32 cellular contexts compared by ENCODE assay signal in genomic region chr3:42177801-42178150, GRCh38.
DNase-seq lines count a peak whose midpoint lies in the region; ATAC-seq and TF ChIP-seq lines count a peak whose summit lies in the region.
"Had no signal": no experiment of that assay in that cellular context is flagged by ENCODE, and none has a peak within 500 bp of the region (broad histone marks: within the 10 kb centered on the region; RNA-seq: fewer than 3 reads in every experiment).

No MANE protein-coding gene starts in this region.

- no peak for DNase-seq in CD4-positive, CD25-positive, alpha-beta regulatory T cell
- no peak for DNase-seq in Calu3
- DNase-seq in gastrocnemius medialis, result no peak
- no peak for DNase-seq in stimulated activated naive CD8-positive, alpha-beta T cell treated with anti-CD3 and anti-CD28 coated beads, Interleukin-15, amount 100 ng/mL, for 72 hours
- no peak for DNase-seq in NCI-H1105 treated with DMSO at 0.1 percent for 48 hours (lab: John Stamatoyannopoulos, UW)
- DNase-seq: activated CD8-positive, alpha-beta T cell treated with anti-CD3 and anti-CD28 coated beads, Interleukin-2, amount 10 ng/mL, durations not matched to agents 7 days and 5 days; activated naive CD8-positive, alpha-beta T cell treated with anti-CD3 and anti-CD28 coated beads for 36 hours; C1 segment of cervical spinal cord; central memory CD4-positive, alpha-beta T cell; COR-L47; foreskin melanocyte; hippocampal formation; IMR-90; left colon; NCI-H146; NCI-H2107; NCI-H345; pancreas; retina; SHP77 treated with DMSO at 0.1 percent for 48 hours; spleen; stimulated activated CD4-positive, alpha-beta T cell treated with anti-CD3 and anti-CD28 coated beads, Interleukin-2, amount 100 ng/mL, for 24 hours; upper lobe of right lung had no signal

- H3K4me1 Mint-ChIP-seq in CD4-positive, CD25-positive, alpha-beta regulatory T cell, result peaks cover 11 to 17% (median 15%) of the 10 kb centered on the region in 4 donors
- H3K4me1 Mint-ChIP-seq in Calu3 (ENCODE audit: low read depth, unreplicated experiment) (peaks cover 49% of the 10 kb centered on the region), brain (peaks cover 65% of the 10 kb centered on the region)
- H3K4me1 Mint-ChIP-seq in stimulated activated naive CD8-positive, alpha-beta T cell treated with anti-CD3 and anti-CD28 coated beads, Interleukin-15, amount 100 ng/mL, for 72 hours, result peaks cover 21% of the 10 kb centered on the region

- TF ChIP-seq CTCF in Calu3 (IDR thresholded peaks at IDR 0.05; ENCODE audit: unreplicated experiment), result no peak
- no peak for TF ChIP-seq CTCF in brain (conservative IDR thresholded peaks at IDR 0.05)
- no peak for TF ChIP-seq CTCF in gastrocnemius medialis (IDR thresholded peaks at IDR 0.05 in 4 of 5, conservative IDR thresholded peaks at IDR 0.05 in 1 of 5)

- no peak overlapping the region for H3K4me3 ChIP-seq in CD4-positive, CD25-positive, alpha-beta regulatory T cell (ENCODE audit: low read depth, low read length)
- H3K4me3 ChIP-seq in gastrocnemius medialis, result no peak overlapping the region
- H3K4me3 ChIP-seq: ascending aorta, esophagus muscularis mucosa, HAP-1, pancreas, spleen, upper lobe of right lung had no signal

- no peaks in the 10 kb centered on the region for H3K9me3 ChIP-seq in CD4-positive, CD25-positive, alpha-beta regulatory T cell (ENCODE audit: control insufficient read depth in 2 of 2, low read length in 2 of 2)
- no peaks in the 10 kb centered on the region for H3K9me3 ChIP-seq in gastrocnemius medialis
- H3K9me3 ChIP-seq: ascending aorta, esophagus muscularis mucosa, HAP-1, pancreas, spleen, upper lobe of right lung had no signal

- H3K4me3 Mint-ChIP-seq in CD4-positive, CD25-positive, alpha-beta regulatory T cell, result no peak overlapping the region
- peak overlapping the region; percentile 33 for H3K4me3 Mint-ChIP-seq in Calu3 (ENCODE audit: low read depth, unreplicated experiment)
- H3K4me3 Mint-ChIP-seq in brain, result no peak overlapping the region
- no peak overlapping the region for H3K4me3 Mint-ChIP-seq in stimulated activated naive CD8-positive, alpha-beta T cell treated with anti-CD3 and anti-CD28 coated beads, Interleukin-15, amount 100 ng/mL, for 72 hours
- H3K4me3 Mint-ChIP-seq: activated CD8-positive, alpha-beta T cell treated with anti-CD3 and anti-CD28 coated beads, Interleukin-2, amount 10 ng/mL, durations not matched to agents 7 days and 5 days; activated naive CD8-positive, alpha-beta T cell treated with anti-CD3 and anti-CD28 coated beads for 36 hours; activated T-helper 17 cell treated with anti-CD3 and anti-CD28 coated beads, Interleukin-2, amount 50 U/mL, for 72 hours; dendritic cell treated with granulocyte-macrophage colony-stimulating factor and Interleukin-4, amounts not matched to agents 40 ng/mL and 50 ng/mL, for 4 days; memory B cell; neural crest cell had no signal

- TF ChIP-seq POLR2A in gastrocnemius medialis (IDR thresholded peaks at IDR 0.05), result no peak

- intact Hi-C loops in Calu3 (cut with micrococcal nuclease; ENCODE audit: unreplicated experiment) (no loop called here), gastrocnemius medialis (cut with DNase I; ENCODE audit: low total_unique reads) (loop anchor here (5.0 kb wide), 1 partner anchor 155 kb away; no protein-coding TSS in a partner anchor)

- peaks cover 6% of the 10 kb centered on the region for H3K4me1 ChIP-seq in CD4-positive, CD25-positive, alpha-beta regulatory T cell (ENCODE audit: control insufficient read depth, insufficient read depth, low read length, poor library complexity, severe bottlenecking)
- peaks cover 58 to 66% of the 10 kb centered on the region in 2 donors for H3K4me1 ChIP-seq in gastrocnemius medialis

- H3K27me3 Mint-ChIP-seq in CD4-positive, CD25-positive, alpha-beta regulatory T cell, result no peaks in the 10 kb centered on the region
- H3K27me3 Mint-ChIP-seq in Calu3 (ENCODE audit: unreplicated experiment), result no peaks in the 10 kb centered on the region
- no peaks in the 10 kb centered on the region for H3K27me3 Mint-ChIP-seq in brain
- no peaks in the 10 kb centered on the region for H3K27me3 Mint-ChIP-seq in stimulated activated naive CD8-positive, alpha-beta T cell treated with anti-CD3 and anti-CD28 coated beads, Interleukin-15, amount 100 ng/mL, for 72 hours
- H3K27me3 Mint-ChIP-seq: activated naive CD8-positive, alpha-beta T cell treated with anti-CD3 and anti-CD28 coated beads for 36 hours; activated T-helper 17 cell treated with anti-CD3 and anti-CD28 coated beads, Interleukin-2, amount 50 U/mL, for 72 hours; dendritic cell treated with granulocyte-macrophage colony-stimulating factor and Interleukin-4, amounts not matched to agents 40 ng/mL and 50 ng/mL, for 4 days; memory B cell had no signal

- H3K27me3 ChIP-seq in CD4-positive, CD25-positive, alpha-beta regulatory T cell (ENCODE audit: control insufficient read depth, insufficient read depth, low read length), result no peaks in the 10 kb centered on the region
- no peaks in the 10 kb centered on the region for H3K27me3 ChIP-seq in gastrocnemius medialis
- H3K27me3 ChIP-seq: ascending aorta, esophagus muscularis mucosa, pancreas, spleen, upper lobe of right lung had no signal

- in situ Hi-C loops in gastrocnemius medialis (cut with MboI; ENCODE audit: low sequenced_read_pairs in 4 of 4), result loop anchor here in 2 of 4 donors (25.0 kb wide), 1 partner anchor 165 kb away; no protein-coding TSS in a partner anchor

- H3K36me3 ChIP-seq in CD4-positive, CD25-positive, alpha-beta regulatory T cell (ENCODE audit: control insufficient read depth, insufficient read depth, low read length), result peaks cover 4% of the 10 kb centered on the region
- H3K36me3 ChIP-seq in gastrocnemius medialis, result no peaks in the 10 kb centered on the region
- H3K36me3 ChIP-seq: HAP-1, pancreas had no signal

- H3K36me3 Mint-ChIP-seq in CD4-positive, CD25-positive, alpha-beta regulatory T cell, result peaks cover 17% of the 10 kb centered on the region
- H3K36me3 Mint-ChIP-seq in Calu3 (ENCODE audit: insufficient read depth, unreplicated experiment) (peaks cover 25% of the 10 kb centered on the region), brain (peaks cover 35% of the 10 kb centered on the region)

- H3K27ac ChIP-seq in CD4-positive, CD25-positive, alpha-beta regulatory T cell (ENCODE audit: insufficient read depth, low read length, poor library complexity, severe bottlenecking), result no peak overlapping the region
- H3K27ac ChIP-seq in gastrocnemius medialis, result peak overlapping the region; percentile 81 to 89 (median 86)
- H3K27ac ChIP-seq: spleen, upper lobe of right lung had no signal

- ATAC-seq in CD4-positive, CD25-positive, alpha-beta regulatory T cell (ENCODE audit: low read depth in 2 of 2), result no peak
- ATAC-seq in gastrocnemius medialis, result no peak
- ATAC-seq in stimulated activated naive CD8-positive, alpha-beta T cell treated with anti-CD3 and anti-CD28 coated beads, Interleukin-15, amount 100 ng/mL, for 72 hours, result no peak
- no peak for ATAC-seq in HG03520 (IDR thresholded peaks at IDR 0.05; ENCODE audit: unreplicated experiment)
- ATAC-seq: activated CD8-positive, alpha-beta T cell treated with anti-CD3 and anti-CD28 coated beads, Interleukin-2, amount 10 ng/mL, durations not matched to agents 7 days and 5 days; activated T-helper 17 cell treated with anti-CD3 and anti-CD28 coated beads, Interleukin-2, amount 50 U/mL, for 72 hours; left colon; pancreas; upper lobe of right lung had no signal

- H3K27ac Mint-ChIP-seq in CD4-positive, CD25-positive, alpha-beta regulatory T cell, result peak overlapping the region in 2 of 3 donors; percentile 30 to 57
- H3K27ac Mint-ChIP-seq in Calu3 (ENCODE audit: unreplicated experiment) (peak overlapping the region; percentile 87), brain (peak overlapping the region in 4 of 5 experiments; percentile 26 to 77 (median 68))
- H3K27ac Mint-ChIP-seq in stimulated activated naive CD8-positive, alpha-beta T cell treated with anti-CD3 and anti-CD28 coated beads, Interleukin-15, amount 100 ng/mL, for 72 hours, result no peak overlapping the region
- H3K27ac Mint-ChIP-seq: activated naive CD8-positive, alpha-beta T cell treated with anti-CD3 and anti-CD28 coated beads for 36 hours; activated T-helper 17 cell treated with anti-CD3 and anti-CD28 coated beads, Interleukin-2, amount 50 U/mL, for 72 hours; dendritic cell treated with granulocyte-macrophage colony-stimulating factor and Interleukin-4, amounts not matched to agents 40 ng/mL and 50 ng/mL, for 4 days; memory B cell had no signal

- CTCF ChIA-PET in Calu3 (lab: Charles Lee), result interaction anchor here (1.9 kb wide), 1 partner anchor 18 kb away, joined by 5 read pairs; no protein-coding TSS in a partner anchor

- H3K9me3 Mint-ChIP-seq in CD4-positive, CD25-positive, alpha-beta regulatory T cell, result no peaks in the 10 kb centered on the region
- H3K9me3 Mint-ChIP-seq in Calu3 (ENCODE audit: low read depth, unreplicated experiment) (no peaks in the 10 kb centered on the region), brain (no peaks in the 10 kb centered on the region)
- no peaks in the 10 kb centered on the region for H3K9me3 Mint-ChIP-seq in stimulated activated naive CD8-positive, alpha-beta T cell treated with anti-CD3 and anti-CD28 coated beads, Interleukin-15, amount 100 ng/mL, for 72 hours
- H3K9me3 Mint-ChIP-seq: activated naive CD8-positive, alpha-beta T cell treated with anti-CD3 and anti-CD28 coated beads for 36 hours; activated T-helper 17 cell treated with anti-CD3 and anti-CD28 coated beads, Interleukin-2, amount 50 U/mL, for 72 hours; dendritic cell treated with granulocyte-macrophage colony-stimulating factor and Interleukin-4, amounts not matched to agents 40 ng/mL and 50 ng/mL, for 4 days; memory B cell; neural crest cell had no signal

- BruUV-seq in Calu3 (replicated peaks; lab: Mats Ljungman, UMichigan), result no TSS peak

Comparison
In these comparisons a context has a peak if more than half of its experiments do, and no peak if none do; other contexts are left out.
1. H3K27ac Mint-ChIP-seq: peak in CD4-positive, CD25-positive, alpha-beta regulatory T cell (2 of 3), Calu3 (single experiment) and brain (4 of 5); none in stimulated activated naive CD8-positive, alpha-beta T cell treated with anti-CD3 and anti-CD28 coated beads, Interleukin-15, amount 100 ng/mL, for 72 hours (0 of 2).